In the genomic region with DNA sequence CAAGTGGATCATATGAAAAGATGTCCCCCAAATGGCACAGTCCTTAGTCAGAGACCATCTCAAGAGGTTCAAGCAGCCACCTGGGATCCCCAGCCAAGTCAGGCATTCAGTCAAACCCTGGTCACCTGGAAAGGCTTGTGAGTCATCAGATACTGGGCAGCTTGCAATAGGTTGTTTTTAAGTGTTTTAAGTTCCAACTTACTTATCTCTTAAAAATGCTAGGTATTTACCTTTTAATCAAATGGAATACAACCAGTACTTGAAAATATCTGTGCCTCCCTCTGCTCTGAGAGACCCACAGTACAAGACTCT, we compare ENCODE assay signal across 21 cellular contexts.
DNase-seq lines count a peak whose midpoint lies in the region; TF ChIP-seq lines count a peak whose summit lies in the region.
"Had no signal": no experiment of that assay in that cellular context is flagged by ENCODE, and none has a peak within 500 bp of the region (broad histone marks: within the 10 kb centered on the region; RNA-seq: fewer than 3 reads in every experiment).

No MANE protein-coding gene starts in this region.

- no peak overlapping the region for H3K9ac ChIP-seq in HUES48 (ENCODE audit: low read depth, low read length)

- no peak for TF ChIP-seq POLR2A in adrenal gland (IDR thresholded peaks at IDR 0.05)

- H3K9me3 Mint-ChIP-seq in type B pancreatic cell, result peaks cover 4% of the 10 kb centered on the region
- no peaks in the 10 kb centered on the region for H3K9me3 Mint-ChIP-seq in activated CD4-positive, alpha-beta memory T cell treated with anti-CD3 and anti-CD28 coated beads, Interleukin-2, amount 10 ng/mL, durations not matched to agents 7 days and 5 days

- no peaks in the 10 kb centered on the region for H3K9me3 ChIP-seq in HUES48 (ENCODE audit: control insufficient read depth, insufficient read depth, low read length)
- H3K9me3 ChIP-seq in adrenal gland (replicated peaks in 1 of 3), result no peaks in the 10 kb centered on the region

- intact Hi-C loops in adrenal gland (cut with DNase I), result loop anchor here in 1 of 2 donors (10.0 kb wide), 1 partner anchor 169 kb away; no protein-coding TSS in a partner anchor

- H3K36me3 ChIP-seq in HUES48 (ENCODE audit: control insufficient read depth, insufficient read depth, low read length), result no peaks in the 10 kb centered on the region
- no peaks in the 10 kb centered on the region for H3K36me3 ChIP-seq in adrenal gland (replicated peaks in 1 of 2)
- H3K36me3 ChIP-seq: ascending aorta, heart right ventricle, spleen had no signal

- CTCF ChIA-PET in activated CD4-positive, alpha-beta memory T cell treated with anti-CD3 and anti-CD28 coated beads, Interleukin-2, amount 10 ng/mL, durations not matched to agents 7 days and 5 days (lab: Charles Lee), result no interaction called here

- POLR2A ChIA-PET in activated CD4-positive, alpha-beta memory T cell treated with anti-CD3 and anti-CD28 coated beads, Interleukin-2, amount 10 ng/mL, durations not matched to agents 7 days and 5 days (lab: Charles Lee), result no interaction called here

- peaks cover 25% of the 10 kb centered on the region for H3K4me1 Mint-ChIP-seq in type B pancreatic cell (ENCODE audit: unreplicated experiment)
- no peaks in the 10 kb centered on the region for H3K4me1 Mint-ChIP-seq in activated CD4-positive, alpha-beta memory T cell treated with anti-CD3 and anti-CD28 coated beads, Interleukin-2, amount 10 ng/mL, durations not matched to agents 7 days and 5 days
- H3K4me1 Mint-ChIP-seq: activated B cell treated with CpG ODN at 0.5 μM for 24 hours; CD8-positive, alpha-beta memory T cell had no signal

- peak in 1 of 7 donors; percentile 39 for DNase-seq in adrenal gland
- peak; percentile 24 for DNase-seq in kidney glomerular epithelial cell (lab: John Stamatoyannopoulos, UW)
- no peak for DNase-seq in type B pancreatic cell (ENCODE audit: extremely low spot score, unreplicated experiment)
- DNase-seq in activated CD4-positive, alpha-beta memory T cell treated with anti-CD3 and anti-CD28 coated beads, Interleukin-2, amount 10 ng/mL, durations not matched to agents 7 days and 5 days, result no peak
- DNase-seq in dedifferentiated amniotic fluid mesenchymal stem cell (ENCODE audit: extremely low spot score), result no peak
- DNase-seq in effector CD8-positive, alpha-beta T cell (lab: John Stamatoyannopoulos, UW), result no peak
- DNase-seq: activated B cell treated with CpG ODN at 0.5 μM for 24 hours; activated CD8-positive, alpha-beta T cell treated with anti-CD3 and anti-CD28 coated beads, Interleukin-2, amount 10 ng/mL, durations not matched to agents 7 days and 5 days; activated naive CD4-positive, alpha-beta T cell treated with anti-CD3 and anti-CD28 coated beads for 36 hours; activated T-cell treated with anti-CD3 and anti-CD28 coated beads, Interleukin-2, amount 50 U/mL, for 24 hours; CD8-positive, alpha-beta memory T cell; heart right ventricle; NCI-H1436; SIG-M5; spleen; stimulated activated CD8-positive, alpha-beta memory T cell treated with anti-CD3 and anti-CD28 coated beads, Interleukin-4, amount 100 ng/mL, for 48 hours; substantia nigra had no signal

- peak overlapping the region; percentile 44 for H3K4me3 Mint-ChIP-seq in type B pancreatic cell
- no peak overlapping the region for H3K4me3 Mint-ChIP-seq in activated CD4-positive, alpha-beta memory T cell treated with anti-CD3 and anti-CD28 coated beads, Interleukin-2, amount 10 ng/mL, durations not matched to agents 7 days and 5 days
- H3K4me3 Mint-ChIP-seq: activated B cell treated with CpG ODN at 0.5 μM for 24 hours; activated CD8-positive, alpha-beta T cell treated with anti-CD3 and anti-CD28 coated beads, Interleukin-2, amount 10 ng/mL, durations not matched to agents 7 days and 5 days; activated naive CD4-positive, alpha-beta T cell treated with anti-CD3 and anti-CD28 coated beads for 36 hours; activated T-cell treated with anti-CD3 and anti-CD28 coated beads, Interleukin-2, amount 50 U/mL, for 24 hours; CD8-positive, alpha-beta memory T cell; neural crest cell; T-helper 1 cell treated with Interleukin-12 subunit alpha and Interleukin-12 subunit beta and Interleukin-4 antibody, amounts not matched to agents 30 μg/mL and 1 μg/mL, for 36 hours had no signal

- H3K4me3 ChIP-seq in HUES48 (ENCODE audit: low read depth, low read length), result no peak overlapping the region
- H3K4me3 ChIP-seq in adrenal gland, result no peak overlapping the region
- H3K4me3 ChIP-seq: ascending aorta, heart right ventricle, spleen had no signal

- no peaks in the 10 kb centered on the region for H3K27me3 Mint-ChIP-seq in type B pancreatic cell
- no peaks in the 10 kb centered on the region for H3K27me3 Mint-ChIP-seq in activated CD4-positive, alpha-beta memory T cell treated with anti-CD3 and anti-CD28 coated beads, Interleukin-2, amount 10 ng/mL, durations not matched to agents 7 days and 5 days
- H3K27me3 Mint-ChIP-seq: activated B cell treated with CpG ODN at 0.5 μM for 24 hours; activated T-cell treated with anti-CD3 and anti-CD28 coated beads, Interleukin-2, amount 50 U/mL, for 24 hours had no signal

- H3K27ac Mint-ChIP-seq in type B pancreatic cell, result peak overlapping the region; percentile 70
- no peak overlapping the region for H3K27ac Mint-ChIP-seq in activated CD4-positive, alpha-beta memory T cell treated with anti-CD3 and anti-CD28 coated beads, Interleukin-2, amount 10 ng/mL, durations not matched to agents 7 days and 5 days
- H3K27ac Mint-ChIP-seq: activated B cell treated with CpG ODN at 0.5 μM for 24 hours; activated CD8-positive, alpha-beta T cell treated with anti-CD3 and anti-CD28 coated beads, Interleukin-2, amount 10 ng/mL, durations not matched to agents 7 days and 5 days; activated naive CD4-positive, alpha-beta T cell treated with anti-CD3 and anti-CD28 coated beads for 36 hours; activated T-cell treated with anti-CD3 and anti-CD28 coated beads, Interleukin-2, amount 50 U/mL, for 24 hours; CD8-positive, alpha-beta memory T cell; T-helper 1 cell treated with Interleukin-12 subunit alpha and Interleukin-12 subunit beta and Interleukin-4 antibody, amounts not matched to agents 30 μg/mL and 1 μg/mL, for 36 hours had no signal

- TF ChIP-seq CTCF in adrenal gland (IDR thresholded peaks at IDR 0.05) (no peak), type B pancreatic cell (conservative IDR thresholded peaks at IDR 0.05) (no peak)

- H3K27me3 ChIP-seq in HUES48 (ENCODE audit: control insufficient read depth, insufficient read depth, low read length), result no peaks in the 10 kb centered on the region
- H3K27me3 ChIP-seq in adrenal gland, result no peaks in the 10 kb centered on the region
- H3K27me3 ChIP-seq: ascending aorta had no signal

- H3K4me1 ChIP-seq in HUES48 (ENCODE audit: control insufficient read depth, insufficient read depth, low read length) (peaks cover 8% of the 10 kb centered on the region; the same call in 1 of the 2 replicates), adrenal gland (replicated peaks in 1 of 2) (peaks cover 9 to 12% of the 10 kb centered on the region in 2 donors)
- H3K4me1 ChIP-seq: ascending aorta, heart right ventricle, spleen had no signal

- H3K36me3 Mint-ChIP-seq in type B pancreatic cell, result peaks cover 9% of the 10 kb centered on the region
- H3K36me3 Mint-ChIP-seq in activated CD4-positive, alpha-beta memory T cell treated with anti-CD3 and anti-CD28 coated beads, Interleukin-2, amount 10 ng/mL, durations not matched to agents 7 days and 5 days (ENCODE audit: low read depth), result no peaks in the 10 kb centered on the region

- peak overlapping the region; percentile 46 for H3K27ac ChIP-seq in HUES48 (ENCODE audit: low read depth, low read length)
- H3K27ac ChIP-seq in adrenal gland, result peak overlapping the region in 3 of 5 donors; percentile 54 to 68 (median 55)
- H3K27ac ChIP-seq: ascending aorta, heart right ventricle, spleen had no signal
